In the genomic region with DNA sequence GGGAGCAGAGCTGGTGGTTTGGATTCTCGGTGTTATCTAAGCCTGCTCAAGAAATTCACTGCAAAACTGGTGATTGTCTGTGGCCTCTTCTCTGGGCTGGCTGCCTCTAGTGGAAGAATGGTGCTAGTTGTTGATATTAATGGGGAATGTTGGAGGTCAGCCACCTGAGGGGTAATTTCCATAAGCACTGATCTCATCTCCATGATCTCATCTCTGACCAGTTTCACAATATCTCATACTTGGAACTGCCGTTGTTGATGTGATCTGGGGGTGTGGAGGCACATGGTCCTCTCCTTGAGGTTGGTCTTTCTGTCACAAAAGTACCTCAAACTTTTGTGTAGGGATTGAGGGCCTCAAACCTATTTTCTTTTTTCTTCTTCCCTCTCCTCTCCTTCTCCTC, we compare ENCODE assay signal across 8 cellular contexts.
A peak's percentile ranks its signal among the peaks of the same experiment; 100 is the strongest.
DNase-seq lines count a peak whose midpoint lies in the region; TF ChIP-seq lines count a peak whose summit lies in the region.

No MANE protein-coding gene starts in this region.

- no peaks in the 10 kb centered on the region for H4K20me1 ChIP-seq in GM23248 (ENCODE audit: insufficient read depth)

- H3K9me3 ChIP-seq in GM23248 (ENCODE audit: low read depth): no peaks in the 10 kb centered on the region
- H3K9me3 ChIP-seq in effector memory CD4-positive, alpha-beta T cell (ENCODE audit: control insufficient read depth, low read length): no peaks in the 10 kb centered on the region

- H2AFZ ChIP-seq in GM23248: no peak overlapping the region

- peak overlapping the region; percentile 72 for H3K27ac ChIP-seq in GM23248
- H3K27ac ChIP-seq in effector memory CD4-positive, alpha-beta T cell (ENCODE audit: insufficient read depth, low read length, poor library complexity, severe bottlenecking): no peak overlapping the region

- TF ChIP-seq CTCF in GM13977 (IDR thresholded peaks at IDR 0.05; ENCODE audit: extremely low read depth, insufficient read depth, missing control alignments): peak; percentile 27

- DNase-seq in GM13977 (ENCODE audit: low spot score): peak; percentile 57
- peak; percentile 97 for DNase-seq in GM23248
- peak; percentile 2 for DNase-seq in KBM-7
- DNase-seq in dermis microvascular lymphatic vessel endothelial cell (ENCODE audit: low read depth in 2 of 2): peak; percentile 44 to 73
- DNase-seq in pons (ENCODE audit: low spot score): peak; percentile 48
- no peak for DNase-seq in effector memory CD4-positive, alpha-beta T cell
- no peak for DNase-seq in G401 (ENCODE audit: low spot score)
- DNase-seq in NCI-H2196 (lab: John Stamatoyannopoulos, UW; ENCODE audit: unreplicated experiment): no peak

- H3K27me3 ChIP-seq in GM23248 (replicated peaks; ENCODE audit: insufficient read depth): no peaks in the 10 kb centered on the region
- no peaks in the 10 kb centered on the region for H3K27me3 ChIP-seq in effector memory CD4-positive, alpha-beta T cell (replicated peaks; ENCODE audit: control insufficient read depth, insufficient read depth, low read length, poor library complexity, severe bottlenecking)

- H3K4me2 ChIP-seq in GM23248 (ENCODE audit: unreplicated experiment): peak overlapping the region; percentile 14

- 2% methylated on average over 2 of the region's 2 CpGs for WGBS in GM23248 (ENCODE audit: low coverage in 1 of 2, low lambda C conversion rate in 2 of 2, missing lambda C conversion rate in 2 of 2), 2 experiments

- in situ Hi-C loops in GM13977 (cut with MboI; ENCODE audit: low pct_unique_long_range_greater_than_20kb, low sequenced_read_pairs, unreplicated experiment) (no loop called here), GM23248 (cut with MboI) (no loop called here), KBM-7 (cut with MboI; ENCODE audit: low pct_unique_long_range_greater_than_20kb, low sequenced_read_pairs) (no loop called here), G401 (cut with HindIII; ENCODE audit: low sequenced_read_pairs) (no loop called here)

- peaks cover 37% of the 10 kb centered on the region for H3F3A ChIP-seq in GM23248 (ENCODE audit: insufficient read depth)

- 0 out of 2 replicates have a peak overlapping the region, but pooled peaks have one; percentile 2 for H3K9ac ChIP-seq in GM23248

- H3K4me3 ChIP-seq in GM23248: no peak overlapping the region
- H3K4me3 ChIP-seq in effector memory CD4-positive, alpha-beta T cell (ENCODE audit: insufficient read depth, low read depth, low read length, poor library complexity, severe bottlenecking): no peak overlapping the region

- no peaks in the 10 kb centered on the region for H3K79me2 ChIP-seq in GM23248 (ENCODE audit: insufficient read depth)

- no peaks in the 10 kb centered on the region for H3K36me3 ChIP-seq in GM23248 (ENCODE audit: low read depth)
- H3K36me3 ChIP-seq in effector memory CD4-positive, alpha-beta T cell (ENCODE audit: control insufficient read depth, insufficient read depth, low read length): no peaks in the 10 kb centered on the region

- H3K9me2 ChIP-seq in GM23248 (ENCODE audit: insufficient read depth): no peaks in the 10 kb centered on the region

- H3K4me1 ChIP-seq in GM23248 (ENCODE audit: insufficient read depth): peaks cover 47% of the 10 kb centered on the region
- no peaks in the 10 kb centered on the region for H3K4me1 ChIP-seq in effector memory CD4-positive, alpha-beta T cell (ENCODE audit: control insufficient read depth, insufficient read depth, low read length, poor library complexity, severe bottlenecking)

Comparison
In these comparisons a context has a peak if more than half of its experiments do, and no peak if none do; other contexts are left out.
1. DNase-seq: peak in GM13977 (single experiment), GM23248 (single experiment), KBM-7 (single experiment), dermis microvascular lymphatic vessel endothelial cell (2 of 2) and pons (single experiment); none in effector memory CD4-positive, alpha-beta T cell (0 of 3), G401 (single experiment) and NCI-H2196 (single experiment).